ENCODE assay signal across 13 cellular contexts in the genomic region with DNA sequence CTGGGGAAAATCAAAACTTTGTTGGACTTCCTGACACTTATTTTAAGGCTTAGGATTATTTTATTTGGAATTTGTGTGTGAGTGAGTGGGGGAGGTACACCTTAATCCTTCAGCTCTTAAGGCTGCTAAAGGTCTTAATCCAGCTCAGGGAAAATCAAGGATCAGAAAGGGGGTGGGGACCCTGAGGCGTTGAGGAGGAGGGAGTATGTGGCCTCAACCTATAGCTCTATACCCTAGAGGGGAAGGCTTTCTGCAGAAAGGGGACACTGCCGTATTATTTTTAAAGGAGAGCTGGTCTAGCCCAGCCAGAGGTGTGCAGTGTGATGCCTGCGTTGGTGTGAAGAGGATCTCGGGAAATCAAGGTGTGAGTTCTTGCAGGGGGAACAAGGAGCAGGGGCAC. TPM values are rescaled to one million over a fixed set of nuclear protein-coding genes. Genes with fewer than 3 reads are reported as not detected.
A peak's percentile ranks its signal among the peaks of the same experiment; 100 is the strongest.
DNase-seq lines count a peak whose midpoint lies in the region; ATAC-seq and TF ChIP-seq lines count a peak whose summit lies in the region.
"Had no signal": no experiment of that assay in that cellular context is flagged by ENCODE, and none has a peak within 500 bp of the region (broad histone marks: within the 10 kb centered on the region; RNA-seq: fewer than 3 reads in every experiment).

No MANE protein-coding gene starts in this region.

- ATAC-seq in GM18511 (IDR thresholded peaks at IDR 0.05; ENCODE audit: unreplicated experiment), result no peak
- ATAC-seq: Panc1; stimulated activated naive CD8-positive, alpha-beta T cell treated with anti-CD3 and anti-CD28 coated beads, Interleukin-15, Interleukin-2, amounts not matched to agents 100 U/mL and 50 U/mL, for 24 hours had no signal

- H3K4me3 ChIP-seq in breast epithelium, result no peak overlapping the region
- no peak overlapping the region for H3K4me3 ChIP-seq in suprapubic skin

- TF ChIP-seq CTCF in breast epithelium (IDR thresholded peaks at IDR 0.05), result no peak
- TF ChIP-seq CTCF in mesothelial cell of epicardium (IDR thresholded peaks at IDR 0.05; ENCODE audit: unreplicated experiment), result no peak
- TF ChIP-seq CTCF in suprapubic skin (IDR thresholded peaks at IDR 0.05), result no peak

- H3K27me3 Mint-ChIP-seq in mesothelial cell of epicardium (ENCODE audit: low read depth), result no peaks in the 10 kb centered on the region

- no peak overlapping the region for H3K4me3 Mint-ChIP-seq in mesothelial cell of epicardium
- H3K4me3 Mint-ChIP-seq: immature natural killer cell had no signal

- H3K27me3 ChIP-seq in breast epithelium (no peaks in the 10 kb centered on the region), suprapubic skin (no peaks in the 10 kb centered on the region)

- intact Hi-C loops in breast epithelium (cut with DNase I; ENCODE audit: low total_unique reads), result no loop called here

- H3K9me3 Mint-ChIP-seq in mesothelial cell of epicardium, result no peaks in the 10 kb centered on the region
- H3K9me3 Mint-ChIP-seq: immature natural killer cell had no signal

- TF ChIP-seq EP300 in suprapubic skin (IDR thresholded peaks at IDR 0.05), result no peak

- peaks cover 62% of the 10 kb centered on the region for H3K4me1 Mint-ChIP-seq in mesothelial cell of epicardium

- H3K9me3 ChIP-seq in breast epithelium, result no peaks in the 10 kb centered on the region
- H3K9me3 ChIP-seq in suprapubic skin, result no peaks in the 10 kb centered on the region

- no peaks in the 10 kb centered on the region for H3K36me3 Mint-ChIP-seq in mesothelial cell of epicardium
- H3K36me3 Mint-ChIP-seq: immature natural killer cell had no signal

- no peak for TF ChIP-seq POLR2A in breast epithelium (IDR thresholded peaks at IDR 0.05)
- TF ChIP-seq POLR2A in suprapubic skin (IDR thresholded peaks at IDR 0.05), result no peak

- H3K36me3 ChIP-seq in breast epithelium (no peaks in the 10 kb centered on the region), suprapubic skin (no peaks in the 10 kb centered on the region)

- DNase-seq in NCI-H82 (lab: John Stamatoyannopoulos, UW) (peak; percentile 95), breast epithelium (ENCODE audit: low spot score in 2 of 2) (no peak), mesothelial cell of epicardium (ENCODE audit: low spot score in 2 of 2, unreplicated experiment in 2 of 2) (no peak), suprapubic skin (ENCODE audit: low spot score in 2 of 2) (no peak), iPS-NIHi7 (ENCODE audit: extremely low spot score) (no peak), caudate nucleus (lab: John Stamatoyannopoulos, UW) (no peak), DMS53 treated with DMSO at 0.1 percent for 48 hours (lab: John Stamatoyannopoulos, UW; ENCODE audit: unreplicated experiment) (no peak)
- DNase-seq: effector memory CD4-positive, alpha-beta T cell; immature natural killer cell; NCI-H69; stimulated activated naive CD8-positive, alpha-beta T cell treated with anti-CD3 and anti-CD28 coated beads, Interleukin-15, Interleukin-2, amounts not matched to agents 100 U/mL and 50 U/mL, for 24 hours had no signal

- 62% methylated on average over 4 of the region's 4 CpGs for WGBS in suprapubic skin

- peaks cover 0 to 18% of the 10 kb centered on the region in 2 donors for H3K4me1 ChIP-seq in breast epithelium
- H3K4me1 ChIP-seq in suprapubic skin, result peaks cover 63% of the 10 kb centered on the region

- peak overlapping the region; percentile 91 to 92 for H3K27ac ChIP-seq in breast epithelium
- peak overlapping the region; percentile 88 for H3K27ac ChIP-seq in suprapubic skin
- H3K27ac ChIP-seq in caudate nucleus (ENCODE audit: low read depth, low read length), result no peak overlapping the region

- H3K27ac Mint-ChIP-seq in mesothelial cell of epicardium, result peak overlapping the region; percentile 92
- H3K27ac Mint-ChIP-seq: immature natural killer cell had no signal

RNA-seq across cellular contexts. Expression of a gene that starts 20.0 kb away (rescaled TPM):
- total RNA-seq in breast epithelium, result 10 to 100 TPM; 39.5 to 76.5 (median 47.2) TPM
- 126 to 131 TPM (median 128 TPM) in 3 replicates for total RNA-seq in mesothelial cell of epicardium
- total RNA-seq in suprapubic skin, result 10 to 100 TPM; 44.7 to 72.7 (median 65.6) TPM
